ENCODE assay signal across 13 cellular contexts in genomic region chr4:131584587-131584986, GRCh38.
"Had no signal": no experiment of that assay in that cellular context is flagged by ENCODE, and none has a peak within 500 bp of the region (broad histone marks: within the 10 kb centered on the region; RNA-seq: fewer than 3 reads in every experiment).

No MANE protein-coding gene starts in this region.

- H3K27me3 Mint-ChIP-seq: activated naive CD8-positive, alpha-beta T cell treated with anti-CD3 and anti-CD28 coated beads, Interleukin-2, amount 50 U/mL, for 24 hours had no signal

- H3K9me3 Mint-ChIP-seq: activated T-helper 1 cell treated with anti-CD3 and anti-CD28 coated beads, Interleukin-12 subunit alpha, Interleukin-12 subunit beta, Interleukin-2, Interleukin-4 antibody, amounts not matched to agents 30 ng/mL and 10 ng/mL and 1 ng/mL, durations not matched to agents 14 hours and 24 hours and 36 hours had no signal

- H3K4me1 ChIP-seq: ascending aorta, heart right ventricle, pancreas, stomach had no signal

- ATAC-seq: activated CD8-positive, alpha-beta T cell treated with anti-CD3 and anti-CD28 coated beads, Interleukin-2, amount 10 ng/mL, durations not matched to agents 7 days and 5 days; activated naive CD8-positive, alpha-beta T cell treated with anti-CD3 and anti-CD28 coated beads, Interleukin-2, amount 50 U/mL, for 24 hours; heart right ventricle; pancreas had no signal

- H3K27me3 ChIP-seq: ascending aorta, cardiac muscle cell, heart right ventricle, pancreas, stomach had no signal

- H3K27ac Mint-ChIP-seq: activated CD8-positive, alpha-beta T cell treated with anti-CD3 and anti-CD28 coated beads, Interleukin-2, amount 10 ng/mL, durations not matched to agents 7 days and 5 days; activated naive CD8-positive, alpha-beta T cell treated with anti-CD3 and anti-CD28 coated beads, Interleukin-2, amount 50 U/mL, for 24 hours; activated T-helper 1 cell treated with anti-CD3 and anti-CD28 coated beads, Interleukin-12 subunit alpha, Interleukin-12 subunit beta, Interleukin-2, Interleukin-4 antibody, amounts not matched to agents 30 ng/mL and 10 ng/mL and 1 ng/mL, durations not matched to agents 14 hours and 24 hours and 36 hours had no signal

- H3K4me1 Mint-ChIP-seq: activated naive CD8-positive, alpha-beta T cell treated with anti-CD3 and anti-CD28 coated beads, Interleukin-2, amount 50 U/mL, for 24 hours had no signal

- H3K4me3 Mint-ChIP-seq: activated CD8-positive, alpha-beta T cell treated with anti-CD3 and anti-CD28 coated beads, Interleukin-2, amount 10 ng/mL, durations not matched to agents 7 days and 5 days; activated naive CD8-positive, alpha-beta T cell treated with anti-CD3 and anti-CD28 coated beads, Interleukin-2, amount 50 U/mL, for 24 hours; activated T-helper 1 cell treated with anti-CD3 and anti-CD28 coated beads, Interleukin-12 subunit alpha, Interleukin-12 subunit beta, Interleukin-2, Interleukin-4 antibody, amounts not matched to agents 30 ng/mL and 10 ng/mL and 1 ng/mL, durations not matched to agents 14 hours and 24 hours and 36 hours had no signal

- H3K27ac ChIP-seq: ascending aorta, cardiac muscle cell, heart right ventricle, pancreas, stomach, thoracic aorta had no signal

- H3K4me3 ChIP-seq: ascending aorta, cardiac muscle cell, heart right ventricle, pancreas, stomach, thoracic aorta had no signal

- DNase-seq: activated CD8-positive, alpha-beta T cell treated with anti-CD3 and anti-CD28 coated beads, Interleukin-2, amount 10 ng/mL, durations not matched to agents 7 days and 5 days; activated naive CD4-positive, alpha-beta T cell; activated naive CD8-positive, alpha-beta T cell treated with anti-CD3 and anti-CD28 coated beads, Interleukin-2, amount 50 U/mL, for 24 hours; heart right ventricle; pancreas; retina; stimulated activated CD4-positive, alpha-beta T cell treated with anti-CD3 and anti-CD28 coated beads, Interleukin-4, amount 100 ng/mL, for 4 hours; stomach; T1000 had no signal

- H3K36me3 ChIP-seq: ascending aorta, cardiac muscle cell, heart right ventricle, pancreas, stomach, thoracic aorta had no signal

- H3K9me3 ChIP-seq: ascending aorta, pancreas, thoracic aorta had no signal
